Comparison of ENCODE assay signal across 8 cellular contexts in the genomic region with DNA sequence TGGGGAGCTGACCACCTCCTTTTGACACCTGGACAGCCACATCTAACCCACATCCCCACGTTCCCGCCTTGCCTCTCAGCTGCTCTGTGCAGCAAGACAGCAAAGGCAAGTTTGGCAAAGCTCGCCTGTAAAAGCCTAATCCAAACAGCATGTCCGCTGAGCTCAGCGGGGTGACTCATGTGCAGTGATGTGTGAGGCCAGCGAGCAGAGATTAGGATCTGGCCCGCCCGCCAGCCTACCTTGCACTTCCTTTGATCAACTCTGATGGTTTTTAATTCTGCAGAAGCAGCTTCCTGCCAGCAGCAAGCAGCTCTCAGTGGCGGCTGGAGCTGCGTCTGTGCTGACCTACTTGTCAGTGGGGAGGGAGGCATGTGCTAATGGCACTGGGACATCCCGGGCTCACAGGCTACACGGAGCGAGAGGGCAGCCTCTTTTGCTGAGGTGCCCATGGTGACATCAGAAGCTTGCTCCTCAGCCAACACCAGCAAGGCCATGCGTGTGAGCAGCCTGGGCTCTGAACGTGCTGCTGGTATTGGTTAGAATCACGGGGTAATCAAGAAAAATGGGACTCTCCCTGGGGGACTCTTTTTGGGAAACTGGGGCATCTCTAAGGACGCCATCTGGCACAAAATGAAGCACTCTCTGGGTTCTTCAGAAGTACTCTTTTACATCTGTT. TPM values are rescaled to one million over a fixed set of nuclear protein-coding genes. Genes with fewer than 3 reads are reported as not detected.
DNase-seq lines count a peak whose midpoint lies in the region; ATAC-seq and TF ChIP-seq lines count a peak whose summit lies in the region.

No MANE protein-coding gene starts in this region.

- TF ChIP-seq POLR2A in esophagus muscularis mucosa (IDR thresholded peaks at IDR 0.05; ENCODE audit: low read depth), result no peak

- peak overlapping the region; percentile 96 for H3K27ac ChIP-seq in PC-3 (ENCODE audit: low read length)
- peak overlapping the region; percentile 76 to 86 (median 82) for H3K27ac ChIP-seq in esophagus muscularis mucosa (replicated peaks in 1 of 4)

- no peaks in the 10 kb centered on the region for H3K9me3 Mint-ChIP-seq in activated T-cell treated with anti-CD3 and anti-CD28 coated beads, Interleukin-2, amount 50 U/mL, for 4 hours
- no peaks in the 10 kb centered on the region for H3K9me3 Mint-ChIP-seq in natural killer cell treated with Interleukin-12 subunit alpha and Interleukin-12 subunit beta and Interleukin-15 and Interleukin-18, amount 100 ng/mL, for 72 hours
- H3K9me3 Mint-ChIP-seq in stimulated activated naive B cell treated with anti-CD40 and anti-IgM and Interleukin-4, amounts not matched to agents 10 μg/mL and 1 μg/mL and 100 μg/mL, for 72 hours, result no peaks in the 10 kb centered on the region

- no peaks in the 10 kb centered on the region for H3K79me2 ChIP-seq in PC-3 (ENCODE audit: low read length)

- H3K4me3 ChIP-seq in PC-3 (ENCODE audit: low read length), result peak overlapping the region; percentile 38; the same call in 1 of the 2 replicates
- H3K4me3 ChIP-seq in esophagus muscularis mucosa, result peak overlapping the region; percentile 29 to 36 (median 32)

- peak overlapping the region; percentile 59 for H2AFZ ChIP-seq in PC-3 (ENCODE audit: low read length)

- H3K9me3 ChIP-seq in PC-3 (ENCODE audit: low read length), result no peaks in the 10 kb centered on the region
- no peaks in the 10 kb centered on the region for H3K9me3 ChIP-seq in esophagus muscularis mucosa

- DNase-seq in CMK (ENCODE audit: low read depth) (peak; percentile 14), GM20000 (ENCODE audit: low spot score) (peak; percentile 64), HPDE6-E6E7 (ENCODE audit: extremely low spot score) (peak; percentile 88), PC-3 (peak; percentile 97), esophagus muscularis mucosa (ENCODE audit: extremely low spot score) (peak; percentile 95)
- DNase-seq in activated T-cell treated with anti-CD3 and anti-CD28 coated beads, Interleukin-2, amount 50 U/mL, for 4 hours, result peak; percentile 85
- peak; percentile 89 for DNase-seq in natural killer cell treated with Interleukin-12 subunit alpha and Interleukin-12 subunit beta and Interleukin-15 and Interleukin-18, amount 100 ng/mL, for 72 hours (ENCODE audit: low spot score)
- DNase-seq in stimulated activated naive B cell treated with anti-CD40 and anti-IgM and Interleukin-4, amounts not matched to agents 10 μg/mL and 1 μg/mL and 100 μg/mL, for 72 hours, result peak; percentile 75

- H3K36me3 ChIP-seq in PC-3 (ENCODE audit: low read depth, low read length), result no peaks in the 10 kb centered on the region
- no peaks in the 10 kb centered on the region for H3K36me3 ChIP-seq in esophagus muscularis mucosa

- peak overlapping the region; percentile 67 for H3K9ac ChIP-seq in PC-3 (ENCODE audit: low read length)

- no peak for TF ChIP-seq CTCF in GM20000 (IDR thresholded peaks at IDR 0.05; ENCODE audit: extremely low read depth, missing control alignments)
- no peak for TF ChIP-seq CTCF in PC-3 (conservative IDR thresholded peaks at IDR 0.05; ENCODE audit: low read depth, low read length)
- no peak for TF ChIP-seq CTCF in esophagus muscularis mucosa (IDR thresholded peaks at IDR 0.05)

- H3K36me3 Mint-ChIP-seq in activated T-cell treated with anti-CD3 and anti-CD28 coated beads, Interleukin-2, amount 50 U/mL, for 4 hours (ENCODE audit: insufficient read depth), result no peaks in the 10 kb centered on the region
- no peaks in the 10 kb centered on the region for H3K36me3 Mint-ChIP-seq in natural killer cell treated with Interleukin-12 subunit alpha and Interleukin-12 subunit beta and Interleukin-15 and Interleukin-18, amount 100 ng/mL, for 72 hours
- H3K36me3 Mint-ChIP-seq in stimulated activated naive B cell treated with anti-CD40 and anti-IgM and Interleukin-4, amounts not matched to agents 10 μg/mL and 1 μg/mL and 100 μg/mL, for 72 hours, result no peaks in the 10 kb centered on the region

- WGBS in esophagus muscularis mucosa, result 5% methylated on average over 9 of the region's 17 CpGs

- H3K4me2 ChIP-seq in PC-3 (ENCODE audit: low read length), result peak overlapping the region; percentile 78

- TF ChIP-seq EP300 in esophagus muscularis mucosa (IDR thresholded peaks at IDR 0.05), result no peak

- H3K4me1 ChIP-seq in PC-3 (ENCODE audit: insufficient read depth, low read length) (peaks cover 53% of the 10 kb centered on the region), esophagus muscularis mucosa (peaks cover 33 to 65% (median 59%) of the 10 kb centered on the region in 4 donors)

- no peaks in the 10 kb centered on the region for H3K9me2 ChIP-seq in PC-3 (replicated peaks; ENCODE audit: low read length)

- no TSS peak for BruUV-seq in PC-3 (replicated peaks; lab: Mats Ljungman, UMichigan)

- intact Hi-C loops in PC-3 (cut with micrococcal nuclease), result loop anchor here (2.0 kb wide), 3 partner anchors 14 to 64 kb away; no protein-coding TSS in a partner anchor
- intact Hi-C loops in esophagus muscularis mucosa (cut with DNase I), result loop anchor here (5.0 kb wide), 1 partner anchor 39 kb away; no protein-coding TSS in a partner anchor

- peak overlapping the region; percentile 69 for H3K4me3 Mint-ChIP-seq in activated T-cell treated with anti-CD3 and anti-CD28 coated beads, Interleukin-2, amount 50 U/mL, for 4 hours
- peak overlapping the region; percentile 86 for H3K4me3 Mint-ChIP-seq in natural killer cell treated with Interleukin-12 subunit alpha and Interleukin-12 subunit beta and Interleukin-15 and Interleukin-18, amount 100 ng/mL, for 72 hours
- peak overlapping the region; percentile 76 to 79 for H3K4me3 Mint-ChIP-seq in stimulated activated naive B cell treated with anti-CD40 and anti-IgM and Interleukin-4, amounts not matched to agents 10 μg/mL and 1 μg/mL and 100 μg/mL, for 72 hours

- no peaks in the 10 kb centered on the region for H3F3A ChIP-seq in PC-3 (ENCODE audit: low read length, unreplicated experiment)

- CTCF ChIA-PET in PC-3 (lab: Charles Lee), result interaction anchor here (0.5 to 1.0 kb wide), 7 partner anchors 23 to 293 kb away, joined by 3 to 5 read pairs (median 3); no protein-coding TSS in a partner anchor

- H3K4me1 Mint-ChIP-seq in activated T-cell treated with anti-CD3 and anti-CD28 coated beads, Interleukin-2, amount 50 U/mL, for 4 hours (ENCODE audit: low read depth), result peaks cover 92% of the 10 kb centered on the region
- peaks cover 62 to 72% of the 10 kb centered on the region in 2 donors for H3K4me1 Mint-ChIP-seq in natural killer cell treated with Interleukin-12 subunit alpha and Interleukin-12 subunit beta and Interleukin-15 and Interleukin-18, amount 100 ng/mL, for 72 hours (ENCODE audit: low read depth in 2 of 2)
- peaks cover 51 to 77% of the 10 kb centered on the region in 2 donors for H3K4me1 Mint-ChIP-seq in stimulated activated naive B cell treated with anti-CD40 and anti-IgM and Interleukin-4, amounts not matched to agents 10 μg/mL and 1 μg/mL and 100 μg/mL, for 72 hours

- POLR2A ChIA-PET in PC-3 (lab: Charles Lee; ENCODE audit: unreplicated experiment), result no interaction called here

- no peaks in the 10 kb centered on the region for H3K27me3 Mint-ChIP-seq in activated T-cell treated with anti-CD3 and anti-CD28 coated beads, Interleukin-2, amount 50 U/mL, for 4 hours (ENCODE audit: low read depth)
- no peaks in the 10 kb centered on the region for H3K27me3 Mint-ChIP-seq in natural killer cell treated with Interleukin-12 subunit alpha and Interleukin-12 subunit beta and Interleukin-15 and Interleukin-18, amount 100 ng/mL, for 72 hours
- H3K27me3 Mint-ChIP-seq in stimulated activated naive B cell treated with anti-CD40 and anti-IgM and Interleukin-4, amounts not matched to agents 10 μg/mL and 1 μg/mL and 100 μg/mL, for 72 hours, result no peaks in the 10 kb centered on the region

- peak; percentile 89 for ATAC-seq in PC-3
- ATAC-seq in activated T-cell treated with anti-CD3 and anti-CD28 coated beads, Interleukin-2, amount 50 U/mL, for 4 hours, result peak; percentile 92 to 93
- peak; percentile 94 for ATAC-seq in natural killer cell treated with Interleukin-12 subunit alpha and Interleukin-12 subunit beta and Interleukin-15 and Interleukin-18, amount 100 ng/mL, for 72 hours
- ATAC-seq in stimulated activated naive B cell treated with anti-CD40 and anti-IgM and Interleukin-4, amounts not matched to agents 10 μg/mL and 1 μg/mL and 100 μg/mL, for 72 hours (replicated peaks), result peak; percentile 89 to 91

- H3K27me3 ChIP-seq in PC-3 (ENCODE audit: low read length), result no peaks in the 10 kb centered on the region
- H3K27me3 ChIP-seq in esophagus muscularis mucosa, result no peaks in the 10 kb centered on the region

- peak overlapping the region; percentile 91 to 97 for H3K27ac Mint-ChIP-seq in natural killer cell treated with Interleukin-12 subunit alpha and Interleukin-12 subunit beta and Interleukin-15 and Interleukin-18, amount 100 ng/mL, for 72 hours
- H3K27ac Mint-ChIP-seq in stimulated activated naive B cell treated with anti-CD40 and anti-IgM and Interleukin-4, amounts not matched to agents 10 μg/mL and 1 μg/mL and 100 μg/mL, for 72 hours, result peak overlapping the region; percentile 94

- H4K20me1 ChIP-seq in PC-3 (ENCODE audit: low read length), result no peaks in the 10 kb centered on the region

RNA-seq across cellular contexts. Expression of gene EML4, which starts 36.0 kb away (rescaled TPM):
- total RNA-seq in PC-3 (2014; rRNA removed), result 38.1 and 38.3 TPM in 2 replicates
- 10 to 100 TPM; 57.1 to 60.0 (median 58.2) TPM for total RNA-seq in activated T-cell treated with anti-CD3 and anti-CD28 coated beads, Interleukin-2, amount 50 U/mL, for 4 hours
- 10 to 100 TPM; 14.5 to 23.2 (median 17.8) TPM for total RNA-seq in esophagus muscularis mucosa
- total RNA-seq in natural killer cell treated with Interleukin-12 subunit alpha and Interleukin-12 subunit beta and Interleukin-15 and Interleukin-18, amount 100 ng/mL, for 72 hours, result 100 to 1,000 TPM in 1 of 2 donors, 10 to 100 TPM in 1; 73.4 to 140 TPM

Comparison
In these comparisons a context has a peak if more than half of its experiments do, and no peak if none do; other contexts are left out.
1. Peak in every context shown above with its lines: DNase-seq, ATAC-seq, H3K4me3 ChIP-seq and H3K27ac ChIP-seq.
2. DNase-seq: peak in every context shown above with its lines; median percentile 97 in PC-3; 95 in esophagus muscularis mucosa; 89 in natural killer cell treated with Interleukin-12 subunit alpha and Interleukin-12 subunit beta and Interleukin-15 and Interleukin-18, amount 100 ng/mL, for 72 hours; 88 in HPDE6-E6E7; 85 in activated T-cell treated with anti-CD3 and anti-CD28 coated beads, Interleukin-2, amount 50 U/mL, for 4 hours; 75 in stimulated activated naive B cell treated with anti-CD40 and anti-IgM and Interleukin-4, amounts not matched to agents 10 μg/mL and 1 μg/mL and 100 μg/mL, for 72 hours; 64 in GM20000; 14 in CMK.